9 cellular contexts compared by ENCODE assay signal in the genomic region with DNA sequence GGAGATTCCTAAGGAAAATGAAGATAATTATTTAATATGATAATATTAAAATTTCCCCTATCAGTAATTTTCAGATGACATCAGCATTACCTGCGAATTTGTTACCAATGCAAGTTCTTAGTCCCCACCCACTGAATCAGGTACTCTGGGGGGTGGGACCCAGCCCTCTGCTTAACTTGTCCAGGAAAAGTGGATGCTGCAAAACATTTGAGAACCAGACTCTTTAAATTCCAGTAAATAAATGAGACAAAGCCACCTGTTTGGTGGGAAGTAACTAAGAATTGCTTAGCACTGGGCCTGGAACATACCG. TPM values are rescaled to one million over a fixed set of nuclear protein-coding genes. Genes with fewer than 3 reads are reported as not detected.
DNase-seq lines count a peak whose midpoint lies in the region; ATAC-seq and TF ChIP-seq lines count a peak whose summit lies in the region.
"Had no signal": no experiment of that assay in that cellular context is flagged by ENCODE, and none has a peak within 500 bp of the region (broad histone marks: within the 10 kb centered on the region; RNA-seq: fewer than 3 reads in every experiment).

No MANE protein-coding gene starts in this region.

- H3F3A ChIP-seq in SK-N-SH (replicated peaks; ENCODE audit: insufficient read depth) = no peaks in the 10 kb centered on the region

- TF ChIP-seq RAD21 in SK-N-SH (IDR thresholded peaks at IDR 0.05; ENCODE audit: low read length) = no peak

- DNase-seq in SK-N-SH = no peak
- DNase-seq in activated CD8-positive, alpha-beta T cell treated with anti-CD3 and anti-CD28 coated beads, Interleukin-2, amount 10 ng/mL, durations not matched to agents 7 days and 5 days = no peak
- DNase-seq in stimulated activated naive CD8-positive, alpha-beta T cell treated with anti-CD3 and anti-CD28 coated beads, Interleukin-15, amount 100 ng/mL, for 72 hours = no peak
- no peak for DNase-seq in globus pallidus (ENCODE audit: low spot score)
- no peak for DNase-seq in ureter (ENCODE audit: low spot score)
- no peak for DNase-seq in NCI-H187 (lab: John Stamatoyannopoulos, UW)

- H3K27me3 ChIP-seq in SK-N-SH (ENCODE audit: insufficient read depth) = no peaks in the 10 kb centered on the region

- TF ChIP-seq EP300 in SK-N-SH (IDR thresholded peaks at IDR 0.05; ENCODE audit: borderline replicate concordance in 1 of 2, low read depth in 1 of 2, low read length in 1 of 2) = no peak

- 90% methylated on average over 2 of the region's 2 CpGs for WGBS in SK-N-SH (ENCODE audit: low lambda C conversion rate)

- peaks cover 16% of the 10 kb centered on the region for H3K4me1 Mint-ChIP-seq in activated CD8-positive, alpha-beta T cell treated with anti-CD3 and anti-CD28 coated beads, Interleukin-2, amount 10 ng/mL, durations not matched to agents 7 days and 5 days (ENCODE audit: low read depth)
- H3K4me1 Mint-ChIP-seq in stimulated activated naive CD8-positive, alpha-beta T cell treated with anti-CD3 and anti-CD28 coated beads, Interleukin-15, amount 100 ng/mL, for 72 hours = peaks cover 15% of the 10 kb centered on the region

- peaks cover 20 to 22% of the 10 kb centered on the region in 2 experiments for H3K36me3 ChIP-seq in SK-N-SH (replicated peaks in 1 of 2; ENCODE audit: control insufficient read depth in 1 of 2, insufficient read depth in 2 of 2, low read length in 1 of 2)

- peaks cover 3% of the 10 kb centered on the region for H3K27me3 Mint-ChIP-seq in activated CD8-positive, alpha-beta T cell treated with anti-CD3 and anti-CD28 coated beads, Interleukin-2, amount 10 ng/mL, durations not matched to agents 7 days and 5 days (ENCODE audit: low read depth)
- no peaks in the 10 kb centered on the region for H3K27me3 Mint-ChIP-seq in stimulated activated naive CD8-positive, alpha-beta T cell treated with anti-CD3 and anti-CD28 coated beads, Interleukin-15, amount 100 ng/mL, for 72 hours

- no peak overlapping the region for H3K27ac Mint-ChIP-seq in activated CD8-positive, alpha-beta T cell treated with anti-CD3 and anti-CD28 coated beads, Interleukin-2, amount 10 ng/mL, durations not matched to agents 7 days and 5 days
- H3K27ac Mint-ChIP-seq in stimulated activated naive CD8-positive, alpha-beta T cell treated with anti-CD3 and anti-CD28 coated beads, Interleukin-15, amount 100 ng/mL, for 72 hours = no peak overlapping the region

- peak overlapping the region; percentile 87 for H3K4me3 Mint-ChIP-seq in activated CD8-positive, alpha-beta T cell treated with anti-CD3 and anti-CD28 coated beads, Interleukin-2, amount 10 ng/mL, durations not matched to agents 7 days and 5 days
- H3K4me3 Mint-ChIP-seq in stimulated activated naive CD8-positive, alpha-beta T cell treated with anti-CD3 and anti-CD28 coated beads, Interleukin-15, amount 100 ng/mL, for 72 hours = peak overlapping the region; percentile 87 to 92

- H3K79me2 ChIP-seq in SK-N-SH (ENCODE audit: insufficient read depth) = peaks cover 21% of the 10 kb centered on the region; the same call in 1 of the 2 replicates

- POLR2A ChIA-PET in SK-N-SH (lab: Yijun Ruan, JAX) = no interaction called here
- POLR2A ChIA-PET in activated CD8-positive, alpha-beta T cell treated with anti-CD3 and anti-CD28 coated beads, Interleukin-2, amount 10 ng/mL, durations not matched to agents 7 days and 5 days (lab: Charles Lee) = no interaction called here

- ATAC-seq in SK-N-SH treated with all-trans-retinoic acid at 6 μM for 48 hours = no peak
- no peak for ATAC-seq in activated CD8-positive, alpha-beta T cell treated with anti-CD3 and anti-CD28 coated beads, Interleukin-2, amount 10 ng/mL, durations not matched to agents 7 days and 5 days
- ATAC-seq in stimulated activated naive CD8-positive, alpha-beta T cell treated with anti-CD3 and anti-CD28 coated beads, Interleukin-15, amount 100 ng/mL, for 72 hours = no peak

- CTCF ChIA-PET in SK-N-SH (lab: Yijun Ruan, JAX) = no interaction called here
- CTCF ChIA-PET in activated CD8-positive, alpha-beta T cell treated with anti-CD3 and anti-CD28 coated beads, Interleukin-2, amount 10 ng/mL, durations not matched to agents 7 days and 5 days (lab: Charles Lee) = no interaction called here

- H2AFZ ChIP-seq in SK-N-SH (ENCODE audit: low read depth) = peak overlapping the region; percentile 90; the same call in 1 of the 2 replicates

- H3K27ac ChIP-seq in SK-N-SH (ENCODE audit: low read depth in 2 of 2, low read length in 1 of 2) = peak overlapping the region in 1 of 2 experiments; percentile 55; a peak in 1 of 4 replicates
- H3K27ac ChIP-seq: 22Rv1 had no signal

- H3K4me1 ChIP-seq in SK-N-SH (ENCODE audit: control insufficient read depth in 1 of 2, insufficient read depth in 2 of 2, low read depth in 1 of 2, low read length in 1 of 2) = peaks cover 0 to 6% of the 10 kb centered on the region in 2 experiments; a peak in 2 of 4 replicates

- H3K9me2 ChIP-seq in SK-N-SH = no peaks in the 10 kb centered on the region

- TF ChIP-seq CTCF in SK-N-SH (IDR thresholded peaks at IDR 0.05) = no peak

- peaks cover 7% of the 10 kb centered on the region for H3K9me3 Mint-ChIP-seq in activated CD8-positive, alpha-beta T cell treated with anti-CD3 and anti-CD28 coated beads, Interleukin-2, amount 10 ng/mL, durations not matched to agents 7 days and 5 days (ENCODE audit: insufficient read depth)
- peaks cover 0 to 8% of the 10 kb centered on the region in 2 donors for H3K9me3 Mint-ChIP-seq in stimulated activated naive CD8-positive, alpha-beta T cell treated with anti-CD3 and anti-CD28 coated beads, Interleukin-15, amount 100 ng/mL, for 72 hours

- peak overlapping the region; percentile 91 to 92; a peak in 3 of 4 replicates for H3K4me3 ChIP-seq in SK-N-SH (ENCODE audit: low read depth in 2 of 2, low read length in 1 of 2)
- H3K4me3 ChIP-seq in iPS-18c (ENCODE audit: insufficient read depth, low read depth, low read length) = peak overlapping the region; percentile 9; the same call in 1 of the 2 replicates

- H3K9ac ChIP-seq in SK-N-SH = no peak overlapping the region

- H3K36me3 Mint-ChIP-seq in activated CD8-positive, alpha-beta T cell treated with anti-CD3 and anti-CD28 coated beads, Interleukin-2, amount 10 ng/mL, durations not matched to agents 7 days and 5 days (ENCODE audit: low read depth) = peaks cover 33% of the 10 kb centered on the region

- H4K20me1 ChIP-seq in SK-N-SH (ENCODE audit: insufficient read depth) = no peaks in the 10 kb centered on the region

- peak overlapping the region; percentile 94 for H3K4me2 ChIP-seq in SK-N-SH

- H3K9me3 ChIP-seq in SK-N-SH = no peaks in the 10 kb centered on the region
- no peaks in the 10 kb centered on the region for H3K9me3 ChIP-seq in iPS-18c (ENCODE audit: control insufficient read depth, insufficient read depth, low read length)

TF ChIP-seq in SK-N-SH, 30 proteins besides CTCF, POLR2A, EP300 and RAD21 (continues in another document):
- no peak for TF ChIP-seq TAF1 (IDR thresholded peaks at IDR 0.05; ENCODE audit: borderline replicate concordance, low read depth, low read length)
- no peak for TF ChIP-seq USF1 (IDR thresholded peaks at IDR 0.05; ENCODE audit: borderline replicate concordance, low read depth)
- no peak for TF ChIP-seq TCF12 (IDR thresholded peaks at IDR 0.05)
- no peak for TF ChIP-seq CHD2 (IDR thresholded peaks at IDR 0.05; ENCODE audit: low read length, partially characterized antibody)

TF ChIP-seq in SK-N-SH treated with all-trans-retinoic acid at 6 μM for 48 hours, 23 proteins besides CTCF, POLR2A, EP300 and RAD21:
- TF ChIP-seq CSDC2 (CRISPR knock-in tag; IDR thresholded peaks at IDR 0.05) (no peak), OSR1 (CRISPR knock-in tag; IDR thresholded peaks at IDR 0.05) (no peak)

RNA-seq across cellular contexts. Expression of gene ZNF599, which starts 0.5 kb away (rescaled TPM):
- 17.9 and 18.5 TPM in 2 replicates for polyA plus RNA-seq in SK-N-SH (2012; rRNA removed)
- 12.0 and 14.1 TPM in 2 replicates for polyA plus RNA-seq in SK-N-SH (2012; cell fraction: cytosol; rRNA removed)
- polyA plus RNA-seq in SK-N-SH (2012; cell fraction: nucleus; rRNA removed) = 24.9 and 27.0 TPM in 2 replicates
- total RNA-seq in activated CD8-positive, alpha-beta T cell treated with anti-CD3 and anti-CD28 coated beads, Interleukin-2, amount 10 ng/mL, durations not matched to agents 7 days and 5 days = 1 to 10 TPM; 4.9 to 5.0 TPM
- 7.3 TPM for total RNA-seq in ureter

RNA-seq across cellular contexts. Expression of gene ZNF181, which starts 39.5 kb away (rescaled TPM):
- 7.9 and 8.1 TPM in 2 replicates for polyA plus RNA-seq in SK-N-SH (2012; rRNA removed)
- polyA plus RNA-seq in SK-N-SH (2012; cell fraction: cytosol; rRNA removed) = 7.8 and 8.6 TPM in 2 replicates
- polyA plus RNA-seq in SK-N-SH (2012; cell fraction: nucleus; rRNA removed) = 11.2 and 18.2 TPM in 2 replicates
- 1 to 10 TPM; 3.8 to 4.1 TPM for total RNA-seq in activated CD8-positive, alpha-beta T cell treated with anti-CD3 and anti-CD28 coated beads, Interleukin-2, amount 10 ng/mL, durations not matched to agents 7 days and 5 days
- total RNA-seq in ureter = 12.2 TPM
